In genomic region chr1:192913683-192914082, GRCh38 we compare ENCODE assay signal across 24 cellular contexts.
DNase-seq lines count a peak whose midpoint lies in the region; ATAC-seq, FAIRE-seq and TF ChIP-seq lines count a peak whose summit lies in the region.
"Had no signal": no experiment of that assay in that cellular context is flagged by ENCODE, and none has a peak within 500 bp of the region (broad histone marks: within the 10 kb centered on the region; RNA-seq: fewer than 3 reads in every experiment).

No MANE protein-coding gene starts in this region.

- no peak for TF ChIP-seq POLR2A in K562 (conservative IDR thresholded peaks at IDR 0.05)

- no TSS peak for BruUV-seq in K562 (replicated peaks; lab: Mats Ljungman, UMichigan)

- peak overlapping the region; percentile 65 for H3K27ac ChIP-seq in 22Rv1
- no peak overlapping the region for H3K27ac ChIP-seq in K562 (ENCODE audit: extremely low read depth, low read depth, low read length)
- no peak overlapping the region for H3K27ac ChIP-seq in mesenchymal stem cell (ENCODE audit: low read length, poor library complexity, severe bottlenecking)
- H3K27ac ChIP-seq: adrenal gland, HL-60, KMS-11, spleen had no signal

- peak; percentile 46 for ATAC-seq in HG02884 (IDR thresholded peaks at IDR 0.05; ENCODE audit: unreplicated experiment)
- peak; percentile 29; the same call in 1 of the 3 replicates for ATAC-seq in K562
- ATAC-seq in HG02973 (IDR thresholded peaks at IDR 0.05; ENCODE audit: unreplicated experiment) = no peak
- no peak for ATAC-seq in GM18858 (IDR thresholded peaks at IDR 0.05; ENCODE audit: unreplicated experiment)
- ATAC-seq: stimulated activated memory B cell treated with anti-CD40 and anti-IgM and Interleukin-4, amounts not matched to agents 10 μg/mL and 1 μg/mL and 100 μg/mL, for 72 hours had no signal

- no peak overlapping the region for H4K91ac ChIP-seq in mesenchymal stem cell (ENCODE audit: low read length)

- CTCF ChIA-PET in K562 (lab: Yijun Ruan, JAX; ENCODE audit: low intra/inter-chr PET ratio) = no interaction called here

- H3K79me1 ChIP-seq in mesenchymal stem cell (replicated peaks; ENCODE audit: low read length, poor library complexity, severe bottlenecking) = no peaks in the 10 kb centered on the region

- WGBS in K562 (ENCODE audit: insufficient coverage, low coverage, missing lambda C conversion rate) = 0% methylated on average over 3 of the region's 3 CpGs
- 73% methylated on average over 3 of the region's 3 CpGs for WGBS in mesenchymal stem cell

- DNase-seq in K562 (ENCODE audit: extremely low read depth in 1 of 4, low spot score in 3 of 4) (peak in 1 of 4 experiments; percentile 13), mesenchymal stem cell (peak; percentile 23), CD1c-positive myeloid dendritic cell (ENCODE audit: extremely low spot score) (no peak)
- DNase-seq in activated CD4-positive, alpha-beta T cell treated with anti-CD3 and anti-CD28 coated beads, Interleukin-2, amount 50 U/mL, for 1 hour = no peak
- DNase-seq: ACHN; CD4-positive, alpha-beta T cell; cerebellar nuclear complex; foreskin melanocyte; naive B cell; NCI-H1092 treated with DMSO at 0.1 percent for 48 hours; NCI-H2171; NCI-H82; posterior cingulate gyrus; spleen; SW 1271; trophoblast cell had no signal

- H2BK15ac ChIP-seq in mesenchymal stem cell (ENCODE audit: low read depth, poor library complexity, severe bottlenecking) = no peak overlapping the region

- no peak overlapping the region for H3K4ac ChIP-seq in mesenchymal stem cell (ENCODE audit: low read depth in 1 of 2, low read length in 2 of 2)

- H3K18ac ChIP-seq in mesenchymal stem cell (ENCODE audit: low read depth in 1 of 2, low read length in 2 of 2) = peak overlapping the region in 1 of 2 experiments; percentile 8

- no peak overlapping the region for H3K4me2 ChIP-seq in K562 (ENCODE audit: insufficient read depth, low read length)
- H3K4me2 ChIP-seq in mesenchymal stem cell (ENCODE audit: low read length, poor library complexity, severe bottlenecking) = no peak overlapping the region
- H3K4me2 ChIP-seq: KMS-11 had no signal

- no peak for TF ChIP-seq RAD21 in K562 (CRISPR knock-in tag; conservative IDR thresholded peaks at IDR 0.05 in 1 of 2, IDR thresholded peaks at IDR 0.05 in 1 of 2)

- H4K8ac ChIP-seq in mesenchymal stem cell (ENCODE audit: low read length) = no peak overlapping the region

- in situ Hi-C loops in K562 (cut with MboI) = no loop called here

- FAIRE-seq in K562 (lab: Jason Lieb, UNC) = no peak

- H3K9me1 ChIP-seq in K562 (ENCODE audit: control insufficient read depth, insufficient read depth, low read length) = no peaks in the 10 kb centered on the region

- no peak overlapping the region for H2AK5ac ChIP-seq in mesenchymal stem cell (ENCODE audit: low read length, severe bottlenecking)

- TF ChIP-seq CTCF in 22Rv1 (IDR thresholded peaks at IDR 0.05) (no peak), K562 (IDR thresholded peaks at IDR 0.05 in 2 of 3, conservative IDR thresholded peaks at IDR 0.05 in 1 of 3; ENCODE audit: insufficient read depth in 2 of 3, low read depth in 1 of 3, low read length in 3 of 3) (no peak)

- H3K23ac ChIP-seq in mesenchymal stem cell (ENCODE audit: low read length in 2 of 2) = no peak overlapping the region

- no peak overlapping the region for H3K9ac ChIP-seq in K562 (ENCODE audit: insufficient read depth in 1 of 2, low read depth in 2 of 2, low read length in 2 of 2)
- no peak overlapping the region for H3K9ac ChIP-seq in mesenchymal stem cell (ENCODE audit: low read length)
- H3K9ac ChIP-seq: KMS-11 had no signal

- intact Hi-C loops in K562 (cut with micrococcal nuclease) = no loop called here

- no peaks in the 10 kb centered on the region for H3K79me2 ChIP-seq in K562 (ENCODE audit: control insufficient read depth, insufficient read depth, low read length)

- no peak overlapping the region for H2BK5ac ChIP-seq in mesenchymal stem cell (ENCODE audit: low read depth, low read length, poor library complexity, severe bottlenecking)

- POLR2A ChIA-PET in K562 (lab: Yijun Ruan, JAX) = no interaction called here

- H3K14ac ChIP-seq in mesenchymal stem cell (ENCODE audit: low read length in 2 of 2) = no peak overlapping the region

- H2BK120ac ChIP-seq in mesenchymal stem cell (ENCODE audit: low read depth, low read length) = no peak overlapping the region

- H3K4me3 ChIP-seq in K562 (no peak overlapping the region), mesenchymal stem cell (ENCODE audit: insufficient read depth in 1 of 2, low read depth in 1 of 2, low read length in 2 of 2) (no peak overlapping the region)
- H3K4me3 ChIP-seq: adrenal gland, spleen had no signal

- no peak overlapping the region for H2AFZ ChIP-seq in K562 (ENCODE audit: low read depth, low read length)
- no peak overlapping the region for H2AFZ ChIP-seq in mesenchymal stem cell (ENCODE audit: low read depth, low read length)

- no peaks in the 10 kb centered on the region for H3K9me3 ChIP-seq in K562 (replicated peaks; ENCODE audit: control insufficient read depth, insufficient read depth, low read depth, low read length)
- no peaks in the 10 kb centered on the region for H3K9me3 ChIP-seq in mesenchymal stem cell (ENCODE audit: control insufficient read depth, low read length)
- H3K9me3 ChIP-seq: adrenal gland, spleen had no signal

- H3K27me3 ChIP-seq in K562 (ENCODE audit: control insufficient read depth in 2 of 2, insufficient read depth in 2 of 2, low read length in 2 of 2) = peaks cover 0 to 8% of the 10 kb centered on the region in 2 experiments; a peak in 1 of 5 replicates
- no peaks in the 10 kb centered on the region for H3K27me3 ChIP-seq in mesenchymal stem cell (ENCODE audit: control insufficient read depth in 1 of 2, insufficient read depth in 1 of 2, low read length in 2 of 2)
- H3K27me3 ChIP-seq: adrenal gland, spleen had no signal

- H3K4me1 ChIP-seq in K562 (replicated peaks in 1 of 2; ENCODE audit: control insufficient read depth in 2 of 2, insufficient read depth in 2 of 2, low read length in 2 of 2) (no peaks in the 10 kb centered on the region), mesenchymal stem cell (ENCODE audit: control insufficient read depth, insufficient read depth, low read depth, low read length) (no peaks in the 10 kb centered on the region)
- H3K4me1 ChIP-seq: adrenal gland, spleen had no signal

- no peak for TF ChIP-seq EP300 in K562 (IDR thresholded peaks at IDR 0.05; ENCODE audit: low read length)

- no peaks in the 10 kb centered on the region for H4K20me1 ChIP-seq in K562 (replicated peaks; ENCODE audit: control insufficient read depth, insufficient read depth, low read length)

- H3K36me3 ChIP-seq in K562 (ENCODE audit: control insufficient read depth, insufficient read depth, low read length) (no peaks in the 10 kb centered on the region), mesenchymal stem cell (ENCODE audit: control insufficient read depth in 1 of 2, insufficient read depth in 2 of 2, low read depth in 1 of 2, low read length in 2 of 2) (no peaks in the 10 kb centered on the region)
- H3K36me3 ChIP-seq: adrenal gland, spleen had no signal

- peak overlapping the region in 1 of 2 experiments; percentile 71 for H2BK12ac ChIP-seq in mesenchymal stem cell (ENCODE audit: low read length in 2 of 2)

TF ChIP-seq in K562, 482 proteins besides CTCF, POLR2A, EP300 and RAD21:
- TF ChIP-seq, protein P1, sequence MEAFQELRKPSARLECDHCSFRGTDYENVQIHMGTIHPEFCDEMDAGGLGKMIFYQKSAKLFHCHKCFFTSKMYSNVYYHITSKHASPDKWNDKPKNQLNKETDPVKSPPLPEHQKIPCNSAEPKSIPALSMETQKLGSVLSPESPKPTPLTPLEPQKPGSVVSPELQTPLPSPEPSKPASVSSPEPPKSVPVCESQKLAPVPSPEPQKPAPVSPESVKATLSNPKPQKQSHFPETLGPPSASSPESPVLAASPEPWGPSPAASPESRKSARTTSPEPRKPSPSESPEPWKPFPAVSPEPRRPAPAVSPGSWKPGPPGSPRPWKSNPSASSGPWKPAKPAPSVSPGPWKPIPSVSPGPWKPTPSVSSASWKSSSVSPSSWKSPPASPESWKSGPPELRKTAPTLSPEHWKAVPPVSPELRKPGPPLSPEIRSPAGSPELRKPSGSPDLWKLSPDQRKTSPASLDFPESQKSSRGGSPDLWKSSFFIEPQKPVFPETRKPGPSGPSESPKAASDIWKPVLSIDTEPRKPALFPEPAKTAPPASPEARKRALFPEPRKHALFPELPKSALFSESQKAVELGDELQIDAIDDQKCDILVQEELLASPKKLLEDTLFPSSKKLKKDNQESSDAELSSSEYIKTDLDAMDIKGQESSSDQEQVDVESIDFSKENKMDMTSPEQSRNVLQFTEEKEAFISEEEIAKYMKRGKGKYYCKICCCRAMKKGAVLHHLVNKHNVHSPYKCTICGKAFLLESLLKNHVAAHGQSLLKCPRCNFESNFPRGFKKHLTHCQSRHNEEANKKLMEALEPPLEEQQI (IDR thresholded peaks at IDR 0.05) = no peak
- peak; percentile 18; the same call in 1 of the 2 replicates for TF ChIP-seq NFIC (IDR thresholded peaks at IDR 0.05)

Comparison
In these comparisons a context has a peak if more than half of its experiments do, and no peak if none do; other contexts are left out.
1. ATAC-seq: peak in HG02884 (single experiment) and K562 (single experiment); none in HG02973 (single experiment) and GM18858 (single experiment).